In the genomic region with DNA sequence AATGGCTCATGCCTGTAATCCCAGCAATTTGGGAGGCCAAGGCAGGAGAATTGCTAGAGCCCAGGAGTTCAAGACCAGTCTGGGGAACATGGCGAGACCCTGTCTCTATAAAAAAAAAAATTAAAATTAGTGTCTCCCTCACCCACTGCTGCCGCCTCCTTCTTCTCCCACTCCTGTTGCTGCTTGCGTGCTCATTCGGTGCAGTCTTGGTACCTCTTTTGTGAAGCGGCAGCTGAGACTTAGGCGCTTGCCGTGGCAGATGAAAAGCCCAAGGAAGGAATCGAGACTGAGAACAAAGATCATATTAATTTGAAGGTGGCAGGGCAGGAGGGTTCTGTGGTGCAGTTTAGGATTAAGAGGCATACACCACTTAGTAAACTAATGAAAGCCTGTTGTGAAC, we compare ENCODE assay signal across 22 cellular contexts.
"Had no signal": no experiment of that assay in that cellular context is flagged by ENCODE, and none has a peak within 500 bp of the region (broad histone marks: within the 10 kb centered on the region; RNA-seq: fewer than 3 reads in every experiment).

No MANE protein-coding gene starts in this region.

- H3K27me3 Mint-ChIP-seq: activated CD8-positive, alpha-beta memory T cell treated with anti-CD3 and anti-CD28 coated beads, Interleukin-2, amount 10 ng/mL, durations not matched to agents 7 days and 5 days; activated naive CD4-positive, alpha-beta T cell treated with anti-CD3 and anti-CD28 coated beads, Interleukin-2, amount 10 ng/mL, durations not matched to agents 7 days and 5 days; activated naive CD8-positive, alpha-beta T cell treated with anti-CD3 and anti-CD28 coated beads for 36 hours had no signal

- DNase-seq: activated CD4-positive, alpha-beta T cell treated with anti-CD3 and anti-CD28 coated beads for 4 hours; activated CD8-positive, alpha-beta memory T cell treated with anti-CD3 and anti-CD28 coated beads, Interleukin-2, amount 10 ng/mL, durations not matched to agents 7 days and 5 days; activated CD8-positive, alpha-beta T cell treated with anti-CD3 and anti-CD28 coated beads, Interleukin-2, amount 10 ng/mL, durations not matched to agents 7 days and 5 days; activated gamma-delta T cell treated with Interleukin-2 at 50 U/mL for 16 hours; activated naive CD4-positive, alpha-beta T cell treated with anti-CD3 and anti-CD28 coated beads, Interleukin-2, amount 10 ng/mL, durations not matched to agents 7 days and 5 days; activated naive CD8-positive, alpha-beta T cell treated with anti-CD3 and anti-CD28 coated beads for 36 hours; activated T-cell treated with anti-CD3 and anti-CD28 coated beads, Interleukin-2, amount 50 U/mL, for 48 hours; Karpas-422; MM.1S; NCI-H1105; NCI-H1436; NCI-H1694 treated with DMSO at 0.1 percent for 48 hours; NCI-H2029 treated with DMSO at 0.1 percent for 48 hours; NCI-H345; NCI-H510A; NCI-H526 treated with DMSO at 0.1 percent for 48 hours; NCI-H82; SIG-M5 had no signal

- H3K27ac Mint-ChIP-seq: activated CD8-positive, alpha-beta memory T cell treated with anti-CD3 and anti-CD28 coated beads, Interleukin-2, amount 10 ng/mL, durations not matched to agents 7 days and 5 days; activated CD8-positive, alpha-beta T cell treated with anti-CD3 and anti-CD28 coated beads, Interleukin-2, amount 10 ng/mL, durations not matched to agents 7 days and 5 days; activated naive CD4-positive, alpha-beta T cell treated with anti-CD3 and anti-CD28 coated beads, Interleukin-2, amount 10 ng/mL, durations not matched to agents 7 days and 5 days; activated naive CD8-positive, alpha-beta T cell treated with anti-CD3 and anti-CD28 coated beads for 36 hours; activated T-helper 2 cell treated with anti-CD3 and anti-CD28 coated beads, Interferon-gamma antibody, Interleukin-2, Interleukin-4, amounts not matched to agents 10 μg/mL and 5 μg/mL and 100 μg/mL, durations not matched to agents 14 hours and 24 hours and 36 hours had no signal

- ATAC-seq: activated CD4-positive, CD25-positive, alpha-beta regulatory T cell treated with anti-CD3 and anti-CD28 coated beads, Interleukin-2, amount 50 U/mL, for 24 hours; activated CD8-positive, alpha-beta memory T cell treated with anti-CD3 and anti-CD28 coated beads, Interleukin-2, amount 10 ng/mL, durations not matched to agents 7 days and 5 days; activated CD8-positive, alpha-beta T cell treated with anti-CD3 and anti-CD28 coated beads, Interleukin-2, amount 10 ng/mL, durations not matched to agents 7 days and 5 days; K562 had no signal

- H3K9me3 Mint-ChIP-seq: activated naive CD4-positive, alpha-beta T cell treated with anti-CD3 and anti-CD28 coated beads, Interleukin-2, amount 10 ng/mL, durations not matched to agents 7 days and 5 days; activated naive CD8-positive, alpha-beta T cell treated with anti-CD3 and anti-CD28 coated beads for 36 hours; activated T-helper 2 cell treated with anti-CD3 and anti-CD28 coated beads, Interferon-gamma antibody, Interleukin-2, Interleukin-4, amounts not matched to agents 10 μg/mL and 5 μg/mL and 100 μg/mL, durations not matched to agents 14 hours and 24 hours and 36 hours had no signal

- H3K4me3 ChIP-seq: K562 had no signal

- H3K4me3 Mint-ChIP-seq: activated CD8-positive, alpha-beta memory T cell treated with anti-CD3 and anti-CD28 coated beads, Interleukin-2, amount 10 ng/mL, durations not matched to agents 7 days and 5 days; activated CD8-positive, alpha-beta T cell treated with anti-CD3 and anti-CD28 coated beads, Interleukin-2, amount 10 ng/mL, durations not matched to agents 7 days and 5 days; activated naive CD4-positive, alpha-beta T cell treated with anti-CD3 and anti-CD28 coated beads, Interleukin-2, amount 10 ng/mL, durations not matched to agents 7 days and 5 days; activated naive CD8-positive, alpha-beta T cell treated with anti-CD3 and anti-CD28 coated beads for 36 hours had no signal

- H3K27ac ChIP-seq: VCaP had no signal
